ENCODE assay signal across 10 cellular contexts in genomic region chr5:78518365-78519197, GRCh38.
DNase-seq lines count a peak whose midpoint lies in the region; ATAC-seq and TF ChIP-seq lines count a peak whose summit lies in the region.
"Had no signal": no experiment of that assay in that cellular context is flagged by ENCODE, and none has a peak within 500 bp of the region (broad histone marks: within the 10 kb centered on the region; RNA-seq: fewer than 3 reads in every experiment).

No MANE protein-coding gene starts in this region.

- H3K4me1 Mint-ChIP-seq in endothelial cell (ENCODE audit: unreplicated experiment) = peaks cover 51% of the 10 kb centered on the region
- H3K4me1 Mint-ChIP-seq: central memory CD8-positive, alpha-beta T cell had no signal

- no peak overlapping the region for H3K4me3 ChIP-seq in mesodermal cell (ENCODE audit: extremely low read depth, insufficient read depth, low read length, poor library complexity, severe bottlenecking)
- H3K4me3 ChIP-seq: BLaER1 had no signal

- DNase-seq in Right ventricle myocardium inferior (ENCODE audit: missing footprints) (peak; percentile 76), cardiac septum (ENCODE audit: low spot score) (no peak), endothelial cell (ENCODE audit: low spot score) (peak; percentile 37), NCI-H1417 treated with DMSO at 0.1 percent for 48 hours (lab: John Stamatoyannopoulos, UW) (no peak), GM13977 (ENCODE audit: low spot score) (no peak)

- H3K4me1 ChIP-seq in mesodermal cell (ENCODE audit: control insufficient read depth, insufficient read depth, low read length, poor library complexity, severe bottlenecking) = peaks cover 19% of the 10 kb centered on the region

- TF ChIP-seq CTCF in endothelial cell (IDR thresholded peaks at IDR 0.05; ENCODE audit: unreplicated experiment) (no peak), GM13977 (IDR thresholded peaks at IDR 0.05; ENCODE audit: extremely low read depth, insufficient read depth, missing control alignments) (no peak)

- H3K36me3 ChIP-seq in mesodermal cell (ENCODE audit: control insufficient read depth, insufficient read depth, low read length) = peaks cover 17% of the 10 kb centered on the region
- H3K36me3 ChIP-seq: BLaER1 had no signal

- ATAC-seq in Right ventricle myocardium inferior (peak; percentile 89), HG03460 (IDR thresholded peaks at IDR 0.05; ENCODE audit: unreplicated experiment) (no peak), HG02852 (IDR thresholded peaks at IDR 0.05; ENCODE audit: unreplicated experiment) (no peak)

- H3K9me3 ChIP-seq in mesodermal cell (ENCODE audit: control insufficient read depth, low read length) = no peaks in the 10 kb centered on the region

- intact Hi-C loops in Right ventricle myocardium inferior (cut with DNase I) (no loop called here), cardiac septum (cut with DNase I) (no loop called here)

- H3K27me3 Mint-ChIP-seq in endothelial cell (ENCODE audit: unreplicated experiment) = peaks cover 4% of the 10 kb centered on the region

- H3K27ac Mint-ChIP-seq in endothelial cell (ENCODE audit: unreplicated experiment) = peak overlapping the region; percentile 89

- WGBS in mesodermal cell (ENCODE audit: insufficient coverage in 2 of 2), 2 experiments = 60 to 67% methylated on average over 11 of the region's 14 CpGs

- peak overlapping the region; percentile 65 for H3K27ac ChIP-seq in mesodermal cell (ENCODE audit: low read depth, low read length, severe bottlenecking)
- H3K27ac ChIP-seq: BLaER1 had no signal

- no peaks in the 10 kb centered on the region for H3K9me3 Mint-ChIP-seq in endothelial cell (ENCODE audit: unreplicated experiment)
- H3K9me3 Mint-ChIP-seq: central memory CD8-positive, alpha-beta T cell had no signal

- H3K4me3 Mint-ChIP-seq in endothelial cell (ENCODE audit: unreplicated experiment) = no peak overlapping the region
- H3K4me3 Mint-ChIP-seq: central memory CD8-positive, alpha-beta T cell had no signal

- peaks cover 7% of the 10 kb centered on the region for H3K36me3 Mint-ChIP-seq in endothelial cell (ENCODE audit: low read depth, unreplicated experiment)

- in situ Hi-C loops in GM13977 (cut with MboI; ENCODE audit: low pct_unique_long_range_greater_than_20kb, low sequenced_read_pairs, unreplicated experiment) = no loop called here

Comparison
In these comparisons a context has a peak if more than half of its experiments do, and no peak if none do; other contexts are left out.
1. DNase-seq: peak in Right ventricle myocardium inferior (single experiment) and endothelial cell (single experiment); none in cardiac septum (single experiment), NCI-H1417 treated with DMSO at 0.1 percent for 48 hours (single experiment) and GM13977 (single experiment).